Comparison of ENCODE assay signal across 1 cellular context in genomic region chr9:100549048-100549447, GRCh38.
A peak's percentile ranks its signal among the peaks of the same experiment; 100 is the strongest.
TF ChIP-seq lines count a peak whose summit lies in the region.

No MANE protein-coding gene starts in this region.

TF ChIP-seq in endothelial cell of umbilical vein, 7 proteins besides CTCF, POLR2A, EP300 and RAD21 (continued from another document):
- TF ChIP-seq EZH2 (IDR thresholded peaks at IDR 0.05; ENCODE audit: borderline replicate concordance, low read depth, low read length, severe bottlenecking), result no peak
- TF ChIP-seq FOS (IDR thresholded peaks at IDR 0.05; ENCODE audit: borderline replicate concordance, insufficient read depth, low read length), result peak; percentile 79
- TF ChIP-seq, protein P1, sequence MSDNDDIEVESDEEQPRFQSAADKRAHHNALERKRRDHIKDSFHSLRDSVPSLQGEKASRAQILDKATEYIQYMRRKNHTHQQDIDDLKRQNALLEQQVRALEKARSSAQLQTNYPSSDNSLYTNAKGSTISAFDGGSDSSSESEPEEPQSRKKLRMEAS (IDR thresholded peaks at IDR 0.05; ENCODE audit: insufficient read depth, insufficient read length), result no peak
- peak; percentile 75 for TF ChIP-seq JUN (IDR thresholded peaks at IDR 0.05; ENCODE audit: borderline replicate concordance, insufficient read depth, insufficient read length, low read depth)
TF ChIP-seq in endothelial cell of umbilical vein: peak in this region for 4.
